ENCODE assay signal across 34 cellular contexts in genomic region chr3:178336336-178336735, GRCh38.
"Had no signal": no experiment of that assay in that cellular context is flagged by ENCODE, and none has a peak within 500 bp of the region (broad histone marks: within the 10 kb centered on the region; RNA-seq: fewer than 3 reads in every experiment).

No MANE protein-coding gene starts in this region.

- H3K4me3 ChIP-seq: ascending aorta, cardiac muscle cell had no signal

- DNase-seq: activated CD4-positive, alpha-beta memory T cell treated with anti-CD3 and anti-CD28 coated beads, Interleukin-2, amount 10 ng/mL, durations not matched to agents 7 days and 5 days; activated CD4-positive, alpha-beta T cell treated with anti-CD3 and anti-CD28 coated beads for 1 hour; activated CD4-positive, alpha-beta T cell treated with anti-CD3 and anti-CD28 coated beads for 36 hours; activated CD4-positive, alpha-beta T cell treated with anti-CD3 and anti-CD28 coated beads for 48 hours; activated CD4-positive, alpha-beta T cell treated with anti-CD3 and anti-CD28 coated beads, Interleukin-2, amount 10 ng/mL, durations not matched to agents 7 days and 5 days; activated CD4-positive, alpha-beta T cell treated with anti-CD3 and anti-CD28 coated beads, Interleukin-2, amount 50 U/mL, for 48 hours; activated CD4-positive, CD25-positive, alpha-beta regulatory T cell; activated CD8-positive, alpha-beta memory T cell treated with anti-CD3 and anti-CD28 coated beads for 24 hours; activated CD8-positive, alpha-beta memory T cell treated with anti-CD3 and anti-CD28 coated beads, Interleukin-2, amount 10 ng/mL, durations not matched to agents 7 days and 5 days; activated CD8-positive, alpha-beta memory T cell treated with anti-CD3 and anti-CD28 coated beads, Interleukin-2, amount 50 U/mL, for 48 hours; activated CD8-positive, alpha-beta T cell treated with anti-CD3 and anti-CD28 coated beads, Interleukin-2, amount 10 ng/mL, durations not matched to agents 7 days and 5 days; activated effector memory CD4-positive, alpha-beta T cell treated with Interleukin-2 at 50 U/mL for 16 hours; activated gamma-delta T cell; activated naive CD4-positive, alpha-beta T cell treated with anti-CD3 and anti-CD28 coated beads, Interleukin-2, amount 10 ng/mL, durations not matched to agents 7 days and 5 days; activated naive CD4-positive, alpha-beta T cell treated with Interleukin-2 at 50 U/mL for 16 hours; activated naive CD8-positive, alpha-beta T cell treated with anti-CD3 and anti-CD28 coated beads, Interleukin-2, amount 10 ng/mL, durations not matched to agents 7 days and 5 days; activated naive CD8-positive, alpha-beta T cell treated with anti-CD3 and anti-CD28 coated beads, Interleukin-2, amount 50 U/mL, for 24 hours; activated T-cell treated with anti-CD3 and anti-CD28 coated beads, Interleukin-2, amount 50 U/mL, for 24 hours; activated T-cell treated with anti-CD3 and anti-CD28 coated beads, Interleukin-2, amount 50 U/mL, for 48 hours; amygdala; anterior cingulate cortex; caudate nucleus; T-cell; T-helper 17 cell; T1000 had no signal

- H3K36me3 ChIP-seq: ascending aorta, cardiac muscle cell had no signal

- H3K4me1 ChIP-seq: ascending aorta had no signal

- FAIRE-seq: bronchial epithelial cell had no signal

- H3K4me1 Mint-ChIP-seq: activated CD4-positive, alpha-beta T cell treated with anti-CD3 and anti-CD28 coated beads for 36 hours; activated CD4-positive, alpha-beta T cell treated with anti-CD3 and anti-CD28 coated beads, Interleukin-2, amount 10 ng/mL, durations not matched to agents 7 days and 5 days; activated naive CD4-positive, alpha-beta T cell treated with anti-CD3 and anti-CD28 coated beads, Interleukin-2, amount 10 ng/mL, durations not matched to agents 7 days and 5 days; activated naive CD4-positive, alpha-beta T cell treated with anti-CD3 and anti-CD28 coated beads, Interleukin-2, amount 50 U/mL, for 24 hours; activated naive CD8-positive, alpha-beta T cell treated with anti-CD3 and anti-CD28 coated beads, Interleukin-2, amount 10 ng/mL, durations not matched to agents 7 days and 5 days; activated naive CD8-positive, alpha-beta T cell treated with anti-CD3 and anti-CD28 coated beads, Interleukin-2, amount 50 U/mL, for 24 hours; brain; T-cell had no signal

- H3K9me3 ChIP-seq: ascending aorta had no signal

- H3K27ac ChIP-seq: ascending aorta, cardiac muscle cell, VCaP had no signal

- H3K27me3 ChIP-seq: ascending aorta, cardiac muscle cell had no signal

- H3K4me3 Mint-ChIP-seq: activated CD4-positive, alpha-beta memory T cell treated with anti-CD3 and anti-CD28 coated beads, Interleukin-2, amount 10 ng/mL, durations not matched to agents 7 days and 5 days; activated CD4-positive, alpha-beta T cell treated with anti-CD3 and anti-CD28 coated beads for 36 hours; activated CD4-positive, alpha-beta T cell treated with anti-CD3 and anti-CD28 coated beads, Interleukin-2, amount 10 ng/mL, durations not matched to agents 7 days and 5 days; activated CD8-positive, alpha-beta memory T cell treated with anti-CD3 and anti-CD28 coated beads, Interleukin-2, amount 10 ng/mL, durations not matched to agents 7 days and 5 days; activated CD8-positive, alpha-beta T cell treated with anti-CD3 and anti-CD28 coated beads, Interleukin-2, amount 10 ng/mL, durations not matched to agents 7 days and 5 days; activated naive CD4-positive, alpha-beta T cell treated with anti-CD3 and anti-CD28 coated beads, Interleukin-2, amount 10 ng/mL, durations not matched to agents 7 days and 5 days; activated naive CD4-positive, alpha-beta T cell treated with anti-CD3 and anti-CD28 coated beads, Interleukin-2, amount 50 U/mL, for 24 hours; activated naive CD8-positive, alpha-beta T cell; activated naive CD8-positive, alpha-beta T cell treated with anti-CD3 and anti-CD28 coated beads, Interleukin-2, amount 10 ng/mL, durations not matched to agents 7 days and 5 days; activated naive CD8-positive, alpha-beta T cell treated with anti-CD3 and anti-CD28 coated beads, Interleukin-2, amount 50 U/mL, for 24 hours; activated T-cell treated with anti-CD3 and anti-CD28 coated beads, Interleukin-2, amount 50 U/mL, for 24 hours; brain; T-cell; T-helper 17 cell had no signal

- H3K36me3 Mint-ChIP-seq: activated CD8-positive, alpha-beta memory T cell treated with anti-CD3 and anti-CD28 coated beads, Interleukin-2, amount 10 ng/mL, durations not matched to agents 7 days and 5 days; activated naive CD4-positive, alpha-beta T cell treated with anti-CD3 and anti-CD28 coated beads, Interleukin-2, amount 10 ng/mL, durations not matched to agents 7 days and 5 days; activated naive CD4-positive, alpha-beta T cell treated with anti-CD3 and anti-CD28 coated beads, Interleukin-2, amount 50 U/mL, for 24 hours; activated naive CD8-positive, alpha-beta T cell; activated naive CD8-positive, alpha-beta T cell treated with anti-CD3 and anti-CD28 coated beads, Interleukin-2, amount 10 ng/mL, durations not matched to agents 7 days and 5 days; T-cell had no signal

- H3K27ac Mint-ChIP-seq: activated CD4-positive, alpha-beta memory T cell treated with anti-CD3 and anti-CD28 coated beads, Interleukin-2, amount 10 ng/mL, durations not matched to agents 7 days and 5 days; activated CD4-positive, alpha-beta T cell treated with anti-CD3 and anti-CD28 coated beads for 36 hours; activated CD4-positive, alpha-beta T cell treated with anti-CD3 and anti-CD28 coated beads, Interleukin-2, amount 10 ng/mL, durations not matched to agents 7 days and 5 days; activated CD8-positive, alpha-beta memory T cell treated with anti-CD3 and anti-CD28 coated beads, Interleukin-2, amount 10 ng/mL, durations not matched to agents 7 days and 5 days; activated CD8-positive, alpha-beta T cell treated with anti-CD3 and anti-CD28 coated beads, Interleukin-2, amount 10 ng/mL, durations not matched to agents 7 days and 5 days; activated naive CD4-positive, alpha-beta T cell treated with anti-CD3 and anti-CD28 coated beads, Interleukin-2, amount 10 ng/mL, durations not matched to agents 7 days and 5 days; activated naive CD4-positive, alpha-beta T cell treated with anti-CD3 and anti-CD28 coated beads, Interleukin-2, amount 50 U/mL, for 24 hours; activated naive CD8-positive, alpha-beta T cell; activated naive CD8-positive, alpha-beta T cell treated with anti-CD3 and anti-CD28 coated beads, Interleukin-2, amount 10 ng/mL, durations not matched to agents 7 days and 5 days; activated naive CD8-positive, alpha-beta T cell treated with anti-CD3 and anti-CD28 coated beads, Interleukin-2, amount 50 U/mL, for 24 hours; activated T-cell treated with anti-CD3 and anti-CD28 coated beads, Interleukin-2, amount 50 U/mL, for 24 hours; activated T-helper 2 cell treated with anti-CD3 and anti-CD28 coated beads, Interferon-gamma antibody, Interleukin-2, Interleukin-4, amounts not matched to agents 10 μg/mL and 5 μg/mL and 100 μg/mL, durations not matched to agents 14 hours and 24 hours and 36 hours; brain; T-cell; T-helper 17 cell had no signal

- ATAC-seq: activated CD4-positive, alpha-beta T cell treated with anti-CD3 and anti-CD28 coated beads for 36 hours; activated CD4-positive, CD25-positive, alpha-beta regulatory T cell treated with anti-CD3 and anti-CD28 coated beads, Interleukin-2, amount 50 U/mL, for 24 hours; activated CD8-positive, alpha-beta memory T cell treated with anti-CD3 and anti-CD28 coated beads, Interleukin-2, amount 10 ng/mL, durations not matched to agents 7 days and 5 days; activated CD8-positive, alpha-beta T cell treated with anti-CD3 and anti-CD28 coated beads, Interleukin-2, amount 10 ng/mL, durations not matched to agents 7 days and 5 days; activated naive CD8-positive, alpha-beta T cell treated with anti-CD3 and anti-CD28 coated beads, Interleukin-2, amount 50 U/mL, for 24 hours; T-cell; T-helper 17 cell had no signal

- H3K9me3 Mint-ChIP-seq: activated CD4-positive, alpha-beta memory T cell treated with anti-CD3 and anti-CD28 coated beads, Interleukin-2, amount 10 ng/mL, durations not matched to agents 7 days and 5 days; activated naive CD4-positive, alpha-beta T cell treated with anti-CD3 and anti-CD28 coated beads, Interleukin-2, amount 10 ng/mL, durations not matched to agents 7 days and 5 days; activated T-helper 2 cell treated with anti-CD3 and anti-CD28 coated beads, Interferon-gamma antibody, Interleukin-2, Interleukin-4, amounts not matched to agents 10 μg/mL and 5 μg/mL and 100 μg/mL, durations not matched to agents 14 hours and 24 hours and 36 hours; T-cell had no signal
